Comparison of ENCODE assay signal across 30 cellular contexts in the genomic region with DNA sequence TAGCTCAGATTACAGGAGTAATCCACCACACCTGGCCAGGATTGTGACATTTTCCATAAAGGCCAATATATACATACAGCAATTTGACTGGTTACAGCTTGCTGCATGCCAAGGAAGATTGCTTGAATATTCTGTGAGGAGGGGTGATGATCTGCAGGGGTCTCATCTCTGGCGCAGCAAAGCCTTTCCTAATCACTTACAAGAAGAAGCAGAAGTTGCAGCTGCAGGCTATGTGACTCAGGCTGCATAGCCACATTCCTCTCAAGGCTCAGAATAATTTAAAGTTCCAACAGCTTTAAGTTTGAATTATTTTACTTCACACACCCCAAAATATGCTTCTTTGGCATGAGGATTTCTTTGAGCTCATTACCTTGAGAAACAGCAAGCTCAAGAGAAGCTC. TPM values are rescaled to one million over a fixed set of nuclear protein-coding genes. Genes with fewer than 3 reads are reported as not detected.
"Had no signal": no experiment of that assay in that cellular context is flagged by ENCODE, and none has a peak within 500 bp of the region (broad histone marks: within the 10 kb centered on the region; RNA-seq: fewer than 3 reads in every experiment).

No MANE protein-coding gene starts in this region.

- H3K27ac Mint-ChIP-seq: activated CD4-positive, alpha-beta memory T cell treated with anti-CD3 and anti-CD28 coated beads for 36 hours; activated CD4-positive, alpha-beta T cell treated with anti-CD3 and anti-CD28 coated beads, Interleukin-2, amount 10 ng/mL, durations not matched to agents 7 days and 5 days; activated naive CD4-positive, alpha-beta T cell treated with anti-CD3 and anti-CD28 coated beads, Interleukin-2, amount 50 U/mL, for 24 hours; activated T-cell treated with anti-CD3 and anti-CD28 coated beads, Interleukin-2, amount 50 U/mL, for 24 hours; activated T-helper 1 cell treated with anti-CD3 and anti-CD28 coated beads, Interleukin-12 subunit alpha, Interleukin-12 subunit beta, Interleukin-2, Interleukin-4 antibody, amounts not matched to agents 30 ng/mL and 10 ng/mL and 1 ng/mL, durations not matched to agents 14 hours and 24 hours and 36 hours; brain; T-helper 1 cell treated with Interleukin-12 subunit alpha and Interleukin-12 subunit beta and Interleukin-4 antibody, amounts not matched to agents 30 μg/mL and 1 μg/mL, for 36 hours; WTC11 had no signal

- DNase-seq: activated CD4-positive, alpha-beta memory T cell treated with anti-CD3 and anti-CD28 coated beads for 36 hours; activated CD4-positive, alpha-beta T cell treated with anti-CD3 and anti-CD28 coated beads for 1 hour; activated CD4-positive, alpha-beta T cell treated with anti-CD3 and anti-CD28 coated beads, Interleukin-2, amount 10 ng/mL, durations not matched to agents 7 days and 5 days; activated effector memory CD4-positive, alpha-beta T cell treated with Interleukin-2 at 50 U/mL for 16 hours; activated naive CD4-positive, alpha-beta T cell; activated T-cell treated with anti-CD3 and anti-CD28 coated beads, Interleukin-2, amount 50 U/mL, for 24 hours; amniotic stem cell; Karpas-422; MM.1S; NCI-H1092 treated with DMSO at 0.1 percent for 48 hours; NCI-H1417 treated with DMSO at 0.1 percent for 48 hours; NCI-H1694; NCI-H2029; NCI-H2107; NCI-H2171 treated with DMSO at 0.1 percent for 48 hours; NCI-H226; NCI-H82; Right ventricle myocardium superior; RPMI8226; SJCRH30; SK-N-SH; SW 1271 had no signal

- H3K4me1 Mint-ChIP-seq: activated naive CD4-positive, alpha-beta T cell treated with anti-CD3 and anti-CD28 coated beads, Interleukin-2, amount 50 U/mL, for 24 hours; brain had no signal

- H3K36me3 Mint-ChIP-seq: activated CD4-positive, alpha-beta memory T cell treated with anti-CD3 and anti-CD28 coated beads for 36 hours; activated naive CD4-positive, alpha-beta T cell treated with anti-CD3 and anti-CD28 coated beads, Interleukin-2, amount 50 U/mL, for 24 hours; brain; WTC11 had no signal

- H3K4me3 Mint-ChIP-seq: activated CD4-positive, alpha-beta memory T cell treated with anti-CD3 and anti-CD28 coated beads for 36 hours; activated CD4-positive, alpha-beta T cell treated with anti-CD3 and anti-CD28 coated beads, Interleukin-2, amount 10 ng/mL, durations not matched to agents 7 days and 5 days; activated naive CD4-positive, alpha-beta T cell treated with anti-CD3 and anti-CD28 coated beads, Interleukin-2, amount 50 U/mL, for 24 hours; activated T-cell treated with anti-CD3 and anti-CD28 coated beads, Interleukin-2, amount 50 U/mL, for 24 hours; activated T-helper 1 cell treated with anti-CD3 and anti-CD28 coated beads, Interleukin-12 subunit alpha, Interleukin-12 subunit beta, Interleukin-2, Interleukin-4 antibody, amounts not matched to agents 30 ng/mL and 10 ng/mL and 1 ng/mL, durations not matched to agents 14 hours and 24 hours and 36 hours; brain; T-helper 1 cell treated with Interleukin-12 subunit alpha and Interleukin-12 subunit beta and Interleukin-4 antibody, amounts not matched to agents 30 μg/mL and 1 μg/mL, for 36 hours; WTC11 had no signal

- ATAC-seq: K562, Panc1, WTC11 had no signal

- H3K4me3 ChIP-seq: K562, SJCRH30 had no signal

- H3K9me3 Mint-ChIP-seq: activated CD4-positive, alpha-beta memory T cell treated with anti-CD3 and anti-CD28 coated beads for 36 hours; activated CD4-positive, alpha-beta T cell treated with anti-CD3 and anti-CD28 coated beads, Interleukin-2, amount 10 ng/mL, durations not matched to agents 7 days and 5 days; activated naive CD4-positive, alpha-beta T cell treated with anti-CD3 and anti-CD28 coated beads, Interleukin-2, amount 50 U/mL, for 24 hours; activated T-cell treated with anti-CD3 and anti-CD28 coated beads, Interleukin-2, amount 50 U/mL, for 24 hours; activated T-helper 1 cell treated with anti-CD3 and anti-CD28 coated beads, Interleukin-12 subunit alpha, Interleukin-12 subunit beta, Interleukin-2, Interleukin-4 antibody, amounts not matched to agents 30 ng/mL and 10 ng/mL and 1 ng/mL, durations not matched to agents 14 hours and 24 hours and 36 hours; brain; T-helper 1 cell treated with Interleukin-12 subunit alpha and Interleukin-12 subunit beta and Interleukin-4 antibody, amounts not matched to agents 30 μg/mL and 1 μg/mL, for 36 hours; WTC11 had no signal

- H3K9ac ChIP-seq: SK-N-SH had no signal

- H3K4me1 ChIP-seq: SJCRH30 had no signal

- H3K27me3 ChIP-seq: SJCRH30 had no signal

- H3K27ac ChIP-seq: SJCRH30 had no signal

- FAIRE-seq: astrocyte, K562 had no signal

- H3K36me3 ChIP-seq: SJCRH30 had no signal

- H3K4me2 ChIP-seq: SK-N-SH had no signal

RNA-seq across cellular contexts. Expression of gene RASGEF1A, which starts 11.4 kb away (rescaled TPM):
- total RNA-seq: SJCRH30 had no signal
- polyA plus RNA-seq: SK-N-SH had no signal
